Comparison of ENCODE assay signal across 14 cellular contexts in the genomic region with DNA sequence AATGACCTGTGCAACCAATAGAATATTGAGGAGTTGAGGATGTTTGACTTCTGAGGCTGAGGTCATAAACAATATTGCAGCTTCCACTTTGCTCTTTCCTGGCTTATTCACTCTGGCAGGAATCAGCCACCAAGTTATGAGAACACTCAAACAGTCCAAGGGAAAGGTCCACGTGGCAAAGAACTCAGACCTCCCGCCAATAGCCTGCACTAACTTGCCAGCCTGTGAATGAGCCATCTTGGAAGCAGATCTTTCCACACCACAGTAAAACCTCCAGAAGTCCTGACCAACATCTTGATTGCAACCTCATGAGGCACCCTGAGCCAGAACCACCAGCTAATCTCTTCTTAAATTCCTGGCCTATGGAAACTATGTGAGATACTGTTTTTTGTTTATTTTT. TPM values are rescaled to one million over a fixed set of nuclear protein-coding genes. Genes with fewer than 3 reads are reported as not detected.
DNase-seq lines count a peak whose midpoint lies in the region; ATAC-seq and TF ChIP-seq lines count a peak whose summit lies in the region.
"Had no signal": no experiment of that assay in that cellular context is flagged by ENCODE, and none has a peak within 500 bp of the region (broad histone marks: within the 10 kb centered on the region; RNA-seq: fewer than 3 reads in every experiment).

No MANE protein-coding gene starts in this region.

- H3K4me3 Mint-ChIP-seq in stimulated activated effector memory CD8-positive, alpha-beta T cell treated with anti-CD3 and anti-CD28 coated beads, Interleukin-12 subunit alpha, Interleukin-12 subunit beta, amount 100 ng/mL, for 72 hours = no peak overlapping the region
- H3K4me3 Mint-ChIP-seq in activated naive CD8-positive, alpha-beta T cell treated with anti-CD3 and anti-CD28 coated beads, Interleukin-2, amount 50 U/mL, for 24 hours = no peak overlapping the region
- H3K4me3 Mint-ChIP-seq: activated CD4-positive, alpha-beta memory T cell treated with anti-CD3 and anti-CD28 coated beads, Interleukin-2, amount 10 ng/mL, durations not matched to agents 7 days and 5 days; brain had no signal

- peaks cover 2% of the 10 kb centered on the region for H3K27me3 Mint-ChIP-seq in activated naive CD8-positive, alpha-beta T cell treated with anti-CD3 and anti-CD28 coated beads, Interleukin-2, amount 50 U/mL, for 24 hours
- H3K27me3 Mint-ChIP-seq: activated CD4-positive, alpha-beta memory T cell treated with anti-CD3 and anti-CD28 coated beads, Interleukin-2, amount 10 ng/mL, durations not matched to agents 7 days and 5 days; brain had no signal

- DNase-seq in ELR (ENCODE audit: low read depth) (peak; percentile 46), amniotic epithelial cell (ENCODE audit: low read depth) (peak; percentile 88), fibroblast of the aortic adventitia (ENCODE audit: low read depth) (peak; percentile 94), LoVo (ENCODE audit: low spot score) (no peak)
- DNase-seq in stimulated activated effector memory CD8-positive, alpha-beta T cell treated with anti-CD3 and anti-CD28 coated beads, Interleukin-12 subunit alpha, Interleukin-12 subunit beta, amount 100 ng/mL, for 72 hours (ENCODE audit: low spot score in 2 of 2) = no peak
- DNase-seq in activated naive CD8-positive, alpha-beta T cell treated with anti-CD3 and anti-CD28 coated beads, Interleukin-2, amount 50 U/mL, for 24 hours = no peak
- DNase-seq: activated CD4-positive, alpha-beta memory T cell treated with anti-CD3 and anti-CD28 coated beads, Interleukin-2, amount 10 ng/mL, durations not matched to agents 7 days and 5 days; effector memory CD4-positive, alpha-beta T cell; kidney glomerular epithelial cell; NCI-H2081; SIG-M5 had no signal

- TF ChIP-seq CTCF in fibroblast of the aortic adventitia (IDR thresholded peaks at IDR 0.05; ENCODE audit: insufficient read depth, low read length) = no peak

- no peaks in the 10 kb centered on the region for H3K36me3 Mint-ChIP-seq in stimulated activated effector memory CD8-positive, alpha-beta T cell treated with anti-CD3 and anti-CD28 coated beads, Interleukin-12 subunit alpha, Interleukin-12 subunit beta, amount 100 ng/mL, for 72 hours
- no peaks in the 10 kb centered on the region for H3K36me3 Mint-ChIP-seq in activated naive CD8-positive, alpha-beta T cell treated with anti-CD3 and anti-CD28 coated beads, Interleukin-2, amount 50 U/mL, for 24 hours (ENCODE audit: low read depth)
- H3K36me3 Mint-ChIP-seq: brain had no signal

- H3K4me3 ChIP-seq in fibroblast of the aortic adventitia (ENCODE audit: low read depth, low read length) = no peak overlapping the region
- H3K4me3 ChIP-seq: HAP-1 had no signal

- H3K9me3 Mint-ChIP-seq in stimulated activated effector memory CD8-positive, alpha-beta T cell treated with anti-CD3 and anti-CD28 coated beads, Interleukin-12 subunit alpha, Interleukin-12 subunit beta, amount 100 ng/mL, for 72 hours = no peaks in the 10 kb centered on the region
- H3K9me3 Mint-ChIP-seq in activated naive CD8-positive, alpha-beta T cell treated with anti-CD3 and anti-CD28 coated beads, Interleukin-2, amount 50 U/mL, for 24 hours = no peaks in the 10 kb centered on the region
- H3K9me3 Mint-ChIP-seq: activated CD4-positive, alpha-beta memory T cell treated with anti-CD3 and anti-CD28 coated beads, Interleukin-2, amount 10 ng/mL, durations not matched to agents 7 days and 5 days; brain had no signal

- no peak for ATAC-seq in stimulated activated effector memory CD8-positive, alpha-beta T cell treated with anti-CD3 and anti-CD28 coated beads, Interleukin-12 subunit alpha, Interleukin-12 subunit beta, amount 100 ng/mL, for 72 hours
- no peak for ATAC-seq in activated naive CD8-positive, alpha-beta T cell treated with anti-CD3 and anti-CD28 coated beads, Interleukin-2, amount 50 U/mL, for 24 hours
- ATAC-seq in esophagus mucosa = no peak

- peak overlapping the region; percentile 48 for H3K27ac Mint-ChIP-seq in stimulated activated effector memory CD8-positive, alpha-beta T cell treated with anti-CD3 and anti-CD28 coated beads, Interleukin-12 subunit alpha, Interleukin-12 subunit beta, amount 100 ng/mL, for 72 hours
- no peak overlapping the region for H3K27ac Mint-ChIP-seq in activated naive CD8-positive, alpha-beta T cell treated with anti-CD3 and anti-CD28 coated beads, Interleukin-2, amount 50 U/mL, for 24 hours
- H3K27ac Mint-ChIP-seq: activated CD4-positive, alpha-beta memory T cell treated with anti-CD3 and anti-CD28 coated beads, Interleukin-2, amount 10 ng/mL, durations not matched to agents 7 days and 5 days; brain had no signal

- no peaks in the 10 kb centered on the region for H3K4me1 Mint-ChIP-seq in stimulated activated effector memory CD8-positive, alpha-beta T cell treated with anti-CD3 and anti-CD28 coated beads, Interleukin-12 subunit alpha, Interleukin-12 subunit beta, amount 100 ng/mL, for 72 hours
- no peaks in the 10 kb centered on the region for H3K4me1 Mint-ChIP-seq in activated naive CD8-positive, alpha-beta T cell treated with anti-CD3 and anti-CD28 coated beads, Interleukin-2, amount 50 U/mL, for 24 hours
- H3K4me1 Mint-ChIP-seq: activated CD4-positive, alpha-beta memory T cell treated with anti-CD3 and anti-CD28 coated beads, Interleukin-2, amount 10 ng/mL, durations not matched to agents 7 days and 5 days had no signal

RNA-seq across cellular contexts. Expression of gene PICALM, which starts 22.7 kb away (rescaled TPM):
- total RNA-seq in fibroblast of the aortic adventitia (ENCODE audit: low replicate concordance) (280 and 318 TPM in 2 replicates), esophagus mucosa (97.8 TPM)

Comparison
In these comparisons a context has a peak if more than half of its experiments do, and no peak if none do; other contexts are left out.
1. DNase-seq: peak in ELR (single experiment), amniotic epithelial cell (single experiment) and fibroblast of the aortic adventitia (single experiment); none in stimulated activated effector memory CD8-positive, alpha-beta T cell treated with anti-CD3 and anti-CD28 coated beads, Interleukin-12 subunit alpha, Interleukin-12 subunit beta, amount 100 ng/mL, for 72 hours (0 of 2), activated naive CD8-positive, alpha-beta T cell treated with anti-CD3 and anti-CD28 coated beads, Interleukin-2, amount 50 U/mL, for 24 hours (single experiment) and LoVo (single experiment).